Comparison of ENCODE assay signal across 1 cellular context in the genomic region with DNA sequence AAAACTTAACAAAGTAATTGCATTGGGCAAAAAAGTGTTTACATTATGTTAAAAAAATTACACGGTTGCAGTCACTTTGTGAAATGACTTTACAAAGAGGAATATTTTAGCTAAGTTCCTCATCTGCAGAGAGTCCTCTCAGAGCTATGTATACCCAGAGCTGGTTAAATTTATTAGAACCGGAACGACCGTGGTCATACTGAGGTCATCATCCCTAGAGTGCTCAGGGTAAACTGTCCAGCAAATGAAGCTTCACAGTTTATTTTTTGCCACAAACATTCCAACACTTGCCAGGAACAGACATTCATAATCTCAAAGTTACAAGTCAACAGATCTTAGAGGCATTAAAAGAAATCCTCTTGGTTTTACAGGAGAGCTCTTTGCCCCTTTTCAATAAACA.
TF ChIP-seq lines count a peak whose summit lies in the region.

No MANE protein-coding gene starts in this region.

TF ChIP-seq in H1, 55 proteins besides CTCF, POLR2A, EP300 and RAD21 (continued from another document):
- TF ChIP-seq, protein P1, sequence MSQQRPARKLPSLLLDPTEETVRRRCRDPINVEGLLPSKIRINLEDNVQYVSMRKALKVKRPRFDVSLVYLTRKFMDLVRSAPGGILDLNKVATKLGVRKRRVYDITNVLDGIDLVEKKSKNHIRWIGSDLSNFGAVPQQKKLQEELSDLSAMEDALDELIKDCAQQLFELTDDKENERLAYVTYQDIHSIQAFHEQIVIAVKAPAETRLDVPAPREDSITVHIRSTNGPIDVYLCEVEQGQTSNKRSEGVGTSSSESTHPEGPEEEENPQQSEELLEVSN (IDR thresholded peaks at IDR 0.05): no peak
- TF ChIP-seq ZNF274 (IDR thresholded peaks at IDR 0.05; ENCODE audit: borderline replicate concordance, extremely low read depth, low read length) (no peak), PHF8 (conservative IDR thresholded peaks at IDR 0.05; ENCODE audit: low read depth, low read length) (no peak), CBX8 (IDR thresholded peaks at IDR 0.05; ENCODE audit: borderline replicate concordance, low read depth, low read length) (no peak), CEBPB (IDR thresholded peaks at IDR 0.05; ENCODE audit: low read depth, low read length) (no peak), HDAC2 (IDR thresholded peaks at IDR 0.05; ENCODE audit: borderline replicate concordance in 1 of 2, low read depth in 2 of 2, low read length in 2 of 2) (no peak), CTBP2 (IDR thresholded peaks at IDR 0.05; ENCODE audit: borderline replicate concordance, insufficient read depth, insufficient read length, low read length) (no peak), RXRA (IDR thresholded peaks at IDR 0.05; ENCODE audit: insufficient read depth, low read depth, low read length) (no peak), GABPA (IDR thresholded peaks at IDR 0.05; ENCODE audit: borderline replicate concordance, insufficient read depth, low read length) (no peak)
TF ChIP-seq in H1: peak in this region for 0.
